ENCODE assay signal across 8 cellular contexts in genomic region chr2:126657146-126657635, GRCh38. TPM values are rescaled to one million over a fixed set of nuclear protein-coding genes. Genes with fewer than 3 reads are reported as not detected.
DNase-seq lines count a peak whose midpoint lies in the region; ATAC-seq and TF ChIP-seq lines count a peak whose summit lies in the region.

No MANE protein-coding gene starts in this region.

- no peaks in the 10 kb centered on the region for H3K36me3 ChIP-seq in Panc1 (ENCODE audit: control insufficient read depth, insufficient read depth, low read length)
- H3K36me3 ChIP-seq in ascending aorta = no peaks in the 10 kb centered on the region

- CTCF ChIA-PET in Panc1 (lab: Charles Lee) = no interaction called here

- TF ChIP-seq CTCF in GM10266 (IDR thresholded peaks at IDR 0.05; ENCODE audit: control insufficient read depth, insufficient read depth, low read depth, missing control alignments) (no peak), Panc1 (IDR thresholded peaks at IDR 0.05) (no peak), ascending aorta (IDR thresholded peaks at IDR 0.05) (no peak)

- no TSS peak for BruUV-seq in Panc1 (replicated peaks; lab: Mats Ljungman, UMichigan)

- peaks cover 30% of the 10 kb centered on the region for H3K4me1 ChIP-seq in Panc1 (ENCODE audit: control insufficient read depth, insufficient read depth, low read length)
- peaks cover 20 to 51% of the 10 kb centered on the region in 2 donors for H3K4me1 ChIP-seq in ascending aorta

- H3K4me3 ChIP-seq in Panc1 (ENCODE audit: low read depth in 2 of 2, low read length in 2 of 2) = peak overlapping the region in 1 of 2 experiments; percentile 1; a peak in 2 of 4 replicates
- peak overlapping the region; percentile 79 to 90 for H3K4me3 ChIP-seq in ascending aorta
- peak overlapping the region; percentile 44 for H3K4me3 ChIP-seq in iPS-11a (ENCODE audit: low read depth, low read length)
- peak overlapping the region; percentile 36 to 76 (median 56) for H3K4me3 ChIP-seq in skin epidermis

- H3K27ac ChIP-seq in Panc1 (ENCODE audit: low read length) (peak overlapping the region; percentile 82), ascending aorta (peak overlapping the region; percentile 98 to 99), skin epidermis (peak overlapping the region; percentile 83 to 99 (median 93))

- intact Hi-C loops in Panc1 (cut with micrococcal nuclease; ENCODE audit: unreplicated experiment) (no loop called here), ascending aorta (cut with DNase I) (loop anchor here (5.0 to 10.0 kb wide), 2 partner anchors 55 to 408 kb away; no protein-coding TSS in a partner anchor)

- DNase-seq in GM10266 (ENCODE audit: extremely low spot score) (peak; percentile 51), Panc1 (ENCODE audit: low read depth, low spot score) (no peak), ascending aorta (ENCODE audit: low spot score in 2 of 2) (peak; percentile 59 to 87), NCI-H510A treated with DMSO at 0.1 percent for 48 hours (lab: John Stamatoyannopoulos, UW) (no peak)

- ATAC-seq in HG02623 (IDR thresholded peaks at IDR 0.05; ENCODE audit: unreplicated experiment) (peak; percentile 18), Panc1 (peak; percentile 70), HG02588 (IDR thresholded peaks at IDR 0.05; ENCODE audit: unreplicated experiment) (no peak)

- no peaks in the 10 kb centered on the region for H3K27me3 ChIP-seq in Panc1 (ENCODE audit: control insufficient read depth, insufficient read depth, low read length)
- H3K27me3 ChIP-seq in ascending aorta = no peaks in the 10 kb centered on the region

- POLR2A ChIA-PET in Panc1 (lab: Charles Lee) = interaction anchor here (0.6 kb wide), 1 partner anchor 148 kb away, joined by 4 read pairs; no protein-coding TSS in a partner anchor

- H3K9me3 ChIP-seq in Panc1 (ENCODE audit: control insufficient read depth, insufficient read depth, low read depth, low read length) (no peaks in the 10 kb centered on the region), ascending aorta (no peaks in the 10 kb centered on the region)

- in situ Hi-C loops in Panc1 (cut with HindIII; ENCODE audit: low pct_unique_long_range_greater_than_20kb, low sequenced_read_pairs) = no loop called here

RNA-seq across cellular contexts. Expression of gene GYPC, which starts 1.2 kb away (rescaled TPM):
- total RNA-seq in Panc1 (2021; ENCODE audit: unreplicated experiment) (0.57 TPM), ascending aorta (94.7 TPM)
- not detected for polyA plus RNA-seq in Panc1 (2012; ENCODE audit: insufficient read length)

Comparison
In these comparisons a context has a peak if more than half of its experiments do, and no peak if none do; other contexts are left out.
1. DNase-seq: peak in GM10266 (single experiment) and ascending aorta (2 of 2); none in Panc1 (single experiment) and NCI-H510A treated with DMSO at 0.1 percent for 48 hours (single experiment).
2. RNA of gene GYPC, which starts 1.2 kb away (total RNA-seq): 94.7 TPM in ascending aorta (single experiment); 0.57 TPM in Panc1 (single experiment); every median in the first group is over 10 times any median in the second.
3. Peak in every context shown above with its lines, with median percentiles within 50 percentile points of each other: H3K27ac ChIP-seq.